Comparison of ENCODE assay signal across 8 cellular contexts in genomic region chr15:80991446-80991845, GRCh38. TPM values are rescaled to one million over a fixed set of nuclear protein-coding genes. Genes with fewer than 3 reads are reported as not detected.
DNase-seq lines count a peak whose midpoint lies in the region; ATAC-seq and TF ChIP-seq lines count a peak whose summit lies in the region.

No MANE protein-coding gene starts in this region.

- no peak overlapping the region for H3K4me3 ChIP-seq in right lobe of liver
- no peak overlapping the region for H3K4me3 ChIP-seq in aorta (ENCODE audit: low read length in 2 of 2)

- WGBS in right lobe of liver (ENCODE audit: insufficient coverage, low coverage, low lambda C conversion rate, missing lambda C conversion rate), result 55% methylated on average over 4 of the region's 4 CpGs
- 48 to 54% methylated on average over 4 of the region's 4 CpGs for WGBS in aorta, 2 donors

- H3K36me3 ChIP-seq in right lobe of liver (no peaks in the 10 kb centered on the region), aorta (ENCODE audit: control insufficient read depth in 1 of 2, insufficient read depth in 2 of 2, low read length in 1 of 2) (no peaks in the 10 kb centered on the region)

- intact Hi-C loops in Right ventricle myocardium inferior (cut with DNase I), result loop anchor here (5.0 kb wide), 1 partner anchor 276 kb away; no protein-coding TSS in a partner anchor
- intact Hi-C loops in cardiac septum (cut with DNase I), result no loop called here
- intact Hi-C loops in right lobe of liver (cut with DNase I), result loop anchor here in 1 of 2 donors (10.0 kb wide), 2 partner anchors 113 to 273 kb away; no protein-coding TSS in a partner anchor
- intact Hi-C loops in aorta (cut with DNase I), result no loop called here

- H3K4me1 ChIP-seq in right lobe of liver, result peaks cover 0 to 15% (median 6%) of the 10 kb centered on the region in 4 donors
- peaks cover 0 to 5% of the 10 kb centered on the region in 2 donors for H3K4me1 ChIP-seq in aorta (ENCODE audit: control insufficient read depth in 1 of 2, insufficient read depth in 2 of 2, low read length in 2 of 2)

- peak in 3 of 4 donors; percentile 5 to 9 (median 6) for TF ChIP-seq CTCF in right lobe of liver (IDR thresholded peaks at IDR 0.05)

- no peak for TF ChIP-seq POLR2A in right lobe of liver (IDR thresholded peaks at IDR 0.05)

- ATAC-seq in Right ventricle myocardium inferior, result peak; percentile 66
- ATAC-seq in right lobe of liver, result peak in 1 of 4 donors; percentile 6
- ATAC-seq in aorta (ENCODE audit: low FRiP score), result peak; percentile 44

- no peak for DNase-seq in Right ventricle myocardium inferior (ENCODE audit: missing footprints)
- no peak for DNase-seq in cardiac septum (ENCODE audit: low spot score)
- peak in 29 of 56 donors; percentile 10 to 81 (median 38) for DNase-seq in amygdala (lab: John Stamatoyannopoulos, UW)
- DNase-seq in right lobe of liver, result no peak
- peak in 1 of 2 donors; percentile 74 for DNase-seq in aorta
- DNase-seq in activated gamma-delta T cell (lab: John Stamatoyannopoulos, UW), result no peak
- no peak for DNase-seq in NCI-H526 treated with DMSO at 0.1 percent for 48 hours (lab: John Stamatoyannopoulos, UW)
- DNase-seq in SW480 (ENCODE audit: low spot score), result no peak

- no peaks in the 10 kb centered on the region for H3K9me3 ChIP-seq in right lobe of liver
- H3K9me3 ChIP-seq in aorta (ENCODE audit: control insufficient read depth, low read length), result no peaks in the 10 kb centered on the region

- no peak overlapping the region for H3K27ac ChIP-seq in right lobe of liver
- H3K27ac ChIP-seq in aorta (ENCODE audit: low read depth in 1 of 2, low read length in 2 of 2), result no peak overlapping the region

- H3K27me3 ChIP-seq in right lobe of liver, result no peaks in the 10 kb centered on the region
- no peaks in the 10 kb centered on the region for H3K27me3 ChIP-seq in aorta (ENCODE audit: control insufficient read depth in 1 of 2, insufficient read depth in 2 of 2, low read length in 1 of 2)

RNA-seq across cellular contexts. Expression of gene MESD, which starts 1.8 kb away (rescaled TPM):
- total RNA-seq in Right ventricle myocardium inferior (14.0 TPM), cardiac septum (12.5 TPM), right lobe of liver (10 to 100 TPM; 10.8 to 16.7 (median 14.6) TPM), aorta (10 to 100 TPM; 27.0 to 31.0 TPM)
- polyA plus RNA-seq in aorta, result 10 to 100 TPM; 11.2 to 13.3 TPM

RNA-seq across cellular contexts. Expression of gene TLNRD1, which starts 9.3 kb away (rescaled TPM):
- total RNA-seq in Right ventricle myocardium inferior, result 7.1 TPM
- total RNA-seq in cardiac septum, result 7.3 TPM
- 1 to 10 TPM; 3.0 to 7.4 (median 5.5) TPM for total RNA-seq in right lobe of liver
- total RNA-seq in aorta, result 10 to 100 TPM; 15.7 to 24.4 TPM
- polyA plus RNA-seq in aorta, result 1 to 10 TPM; 1.6 to 4.3 TPM

Comparison
In these comparisons a context has a peak if more than half of its experiments do, and no peak if none do; other contexts are left out.
1. DNase-seq: peak in amygdala (29 of 56); none in Right ventricle myocardium inferior (single experiment), cardiac septum (single experiment), right lobe of liver (0 of 3), activated gamma-delta T cell (single experiment), NCI-H526 treated with DMSO at 0.1 percent for 48 hours (single experiment) and SW480 (single experiment).